ENCODE assay signal across 34 cellular contexts in the genomic region with DNA sequence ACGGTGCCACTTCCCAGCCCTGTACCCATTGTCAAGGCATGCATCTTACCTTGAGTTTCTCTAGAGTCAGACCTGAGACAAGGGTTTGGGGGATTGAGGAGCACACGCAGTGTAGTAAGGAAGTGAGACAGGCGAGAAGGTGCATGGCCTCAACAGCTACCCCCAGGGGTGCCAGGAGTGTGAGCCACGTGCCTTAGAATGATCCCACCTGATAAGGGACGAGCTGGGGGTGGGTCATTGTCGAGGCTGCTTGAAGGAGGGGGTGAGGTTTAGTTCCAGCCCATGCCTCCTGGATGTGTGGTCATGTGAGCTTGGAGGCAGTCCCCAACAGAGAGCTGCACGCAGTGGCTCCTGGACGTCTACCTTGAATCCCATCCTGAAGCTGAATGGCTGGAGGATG.
"Had no signal": no experiment of that assay in that cellular context is flagged by ENCODE, and none has a peak within 500 bp of the region (broad histone marks: within the 10 kb centered on the region; RNA-seq: fewer than 3 reads in every experiment).

No MANE protein-coding gene starts in this region.

- H3K27ac Mint-ChIP-seq: activated B cell treated with CpG ODN at 0.5 μM for 24 hours; activated CD4-positive, alpha-beta memory T cell treated with anti-CD3 and anti-CD28 coated beads, Interleukin-2, amount 10 ng/mL, durations not matched to agents 7 days and 5 days; activated CD4-positive, alpha-beta T cell treated with anti-CD3 and anti-CD28 coated beads, Interleukin-2, amount 10 ng/mL, durations not matched to agents 7 days and 5 days; activated CD8-positive, alpha-beta memory T cell treated with anti-CD3 and anti-CD28 coated beads, Interleukin-2, amount 10 ng/mL, durations not matched to agents 7 days and 5 days; activated naive CD4-positive, alpha-beta T cell treated with anti-CD3 and anti-CD28 coated beads, Interleukin-2, amount 10 ng/mL, durations not matched to agents 7 days and 5 days; activated naive CD4-positive, alpha-beta T cell treated with anti-CD3 and anti-CD28 coated beads, Interleukin-2, amount 50 U/mL, for 24 hours; activated naive CD8-positive, alpha-beta T cell; activated naive CD8-positive, alpha-beta T cell treated with anti-CD3 and anti-CD28 coated beads, Interleukin-2, amount 50 U/mL, for 24 hours; activated T-cell treated with anti-CD3 and anti-CD28 coated beads, Interleukin-2, amount 50 U/mL, for 24 hours; activated T-helper 2 cell treated with anti-CD3 and anti-CD28 coated beads, Interferon-gamma antibody, Interleukin-2, Interleukin-4, amounts not matched to agents 10 μg/mL and 5 μg/mL and 100 μg/mL, durations not matched to agents 14 hours and 24 hours and 36 hours; brain; T-cell; T-helper 2 cell treated with Interferon-gamma antibody and Interleukin-4, amounts not matched to agents 5 μg/mL and 100 μg/mL, for 36 hours had no signal

- H3K4me1 Mint-ChIP-seq: brain had no signal

- H3K27me3 ChIP-seq: ascending aorta, cardiac muscle cell had no signal

- H3K9me3 ChIP-seq: ascending aorta had no signal

- H3K27ac ChIP-seq: ascending aorta, cardiac muscle cell, VCaP had no signal

- ATAC-seq: activated CD8-positive, alpha-beta memory T cell treated with anti-CD3 and anti-CD28 coated beads, Interleukin-2, amount 10 ng/mL, durations not matched to agents 7 days and 5 days; activated CD8-positive, alpha-beta T cell treated with anti-CD3 and anti-CD28 coated beads, Interleukin-2, amount 10 ng/mL, durations not matched to agents 7 days and 5 days; activated naive CD8-positive, alpha-beta T cell treated with anti-CD3 and anti-CD28 coated beads, Interleukin-2, amount 50 U/mL, for 24 hours; T-cell had no signal

- H3K4me1 ChIP-seq: ascending aorta had no signal

- H3K36me3 ChIP-seq: ascending aorta, cardiac muscle cell had no signal

- H3K9me3 Mint-ChIP-seq: activated B cell treated with CpG ODN at 0.5 μM for 24 hours; activated naive CD4-positive, alpha-beta T cell treated with anti-CD3 and anti-CD28 coated beads, Interleukin-2, amount 10 ng/mL, durations not matched to agents 7 days and 5 days; activated naive CD4-positive, alpha-beta T cell treated with anti-CD3 and anti-CD28 coated beads, Interleukin-2, amount 50 U/mL, for 24 hours; activated naive CD8-positive, alpha-beta T cell treated with anti-CD3 and anti-CD28 coated beads, Interleukin-2, amount 50 U/mL, for 24 hours; activated T-cell treated with anti-CD3 and anti-CD28 coated beads, Interleukin-2, amount 50 U/mL, for 24 hours; activated T-helper 2 cell treated with anti-CD3 and anti-CD28 coated beads, Interferon-gamma antibody, Interleukin-2, Interleukin-4, amounts not matched to agents 10 μg/mL and 5 μg/mL and 100 μg/mL, durations not matched to agents 14 hours and 24 hours and 36 hours; brain; central memory CD8-positive, alpha-beta T cell; T-cell; T-helper 2 cell treated with Interferon-gamma antibody and Interleukin-4, amounts not matched to agents 5 μg/mL and 100 μg/mL, for 36 hours had no signal

- DNase-seq: activated B cell treated with CpG ODN at 0.5 μM for 24 hours; activated CD4-positive, alpha-beta memory T cell treated with anti-CD3 and anti-CD28 coated beads, Interleukin-2, amount 10 ng/mL, durations not matched to agents 7 days and 5 days; activated CD4-positive, alpha-beta T cell treated with anti-CD3 and anti-CD28 coated beads for 48 hours; activated CD4-positive, alpha-beta T cell treated with anti-CD3 and anti-CD28 coated beads, Interleukin-2, amount 10 ng/mL, durations not matched to agents 7 days and 5 days; activated CD4-positive, alpha-beta T cell treated with anti-CD3 and anti-CD28 coated beads, Interleukin-2, amount 50 U/mL, for 48 hours; activated CD4-positive, CD25-positive, alpha-beta regulatory T cell treated with anti-CD3 and anti-CD28 coated beads, Interleukin-2, amount 50 U/mL, for 72 hours; activated CD8-positive, alpha-beta memory T cell treated with anti-CD3 and anti-CD28 coated beads for 24 hours; activated CD8-positive, alpha-beta memory T cell treated with anti-CD3 and anti-CD28 coated beads, Interleukin-2, amount 10 ng/mL, durations not matched to agents 7 days and 5 days; activated CD8-positive, alpha-beta memory T cell treated with anti-CD3 and anti-CD28 coated beads, Interleukin-2, amount 50 U/mL, for 48 hours; activated CD8-positive, alpha-beta T cell treated with anti-CD3 and anti-CD28 coated beads, Interleukin-2, amount 10 ng/mL, durations not matched to agents 7 days and 5 days; activated effector memory CD4-positive, alpha-beta T cell treated with Interleukin-2 at 50 U/mL for 16 hours; activated gamma-delta T cell; activated naive CD4-positive, alpha-beta T cell treated with anti-CD3 and anti-CD28 coated beads, Interleukin-2, amount 10 ng/mL, durations not matched to agents 7 days and 5 days; activated naive CD4-positive, alpha-beta T cell treated with Interleukin-2 at 50 U/mL for 16 hours; activated naive CD8-positive, alpha-beta T cell treated with anti-CD3 and anti-CD28 coated beads, Interleukin-2, amount 10 ng/mL, durations not matched to agents 7 days and 5 days; activated naive CD8-positive, alpha-beta T cell treated with anti-CD3 and anti-CD28 coated beads, Interleukin-2, amount 50 U/mL, for 24 hours; activated T-cell treated with anti-CD3 and anti-CD28 coated beads, Interleukin-2, amount 50 U/mL, for 24 hours; activated T-cell treated with anti-CD3 and anti-CD28 coated beads, Interleukin-2, amount 50 U/mL, for 48 hours; amygdala; anterior cingulate cortex; caudate nucleus; cerebellar nuclear complex; T-cell; T-helper 2 cell; T-helper 9 cell had no signal

- H3K4me3 Mint-ChIP-seq: activated B cell treated with CpG ODN at 0.5 μM for 24 hours; activated CD4-positive, alpha-beta memory T cell treated with anti-CD3 and anti-CD28 coated beads, Interleukin-2, amount 10 ng/mL, durations not matched to agents 7 days and 5 days; activated CD4-positive, alpha-beta T cell treated with anti-CD3 and anti-CD28 coated beads, Interleukin-2, amount 10 ng/mL, durations not matched to agents 7 days and 5 days; activated CD8-positive, alpha-beta memory T cell treated with anti-CD3 and anti-CD28 coated beads, Interleukin-2, amount 10 ng/mL, durations not matched to agents 7 days and 5 days; activated CD8-positive, alpha-beta T cell treated with anti-CD3 and anti-CD28 coated beads, Interleukin-2, amount 10 ng/mL, durations not matched to agents 7 days and 5 days; activated naive CD4-positive, alpha-beta T cell treated with anti-CD3 and anti-CD28 coated beads, Interleukin-2, amount 10 ng/mL, durations not matched to agents 7 days and 5 days; activated naive CD4-positive, alpha-beta T cell treated with anti-CD3 and anti-CD28 coated beads, Interleukin-2, amount 50 U/mL, for 24 hours; activated naive CD8-positive, alpha-beta T cell; activated naive CD8-positive, alpha-beta T cell treated with anti-CD3 and anti-CD28 coated beads, Interleukin-2, amount 50 U/mL, for 24 hours; activated T-cell treated with anti-CD3 and anti-CD28 coated beads, Interleukin-2, amount 50 U/mL, for 24 hours; brain; central memory CD8-positive, alpha-beta T cell; T-cell; T-helper 2 cell treated with Interferon-gamma antibody and Interleukin-4, amounts not matched to agents 5 μg/mL and 100 μg/mL, for 36 hours had no signal

- H3K4me3 ChIP-seq: ascending aorta, cardiac muscle cell had no signal

- H3K36me3 Mint-ChIP-seq: activated naive CD4-positive, alpha-beta T cell treated with anti-CD3 and anti-CD28 coated beads, Interleukin-2, amount 10 ng/mL, durations not matched to agents 7 days and 5 days; activated naive CD4-positive, alpha-beta T cell treated with anti-CD3 and anti-CD28 coated beads, Interleukin-2, amount 50 U/mL, for 24 hours; activated naive CD8-positive, alpha-beta T cell; brain; T-cell had no signal

- H3K27me3 Mint-ChIP-seq: activated CD4-positive, alpha-beta memory T cell treated with anti-CD3 and anti-CD28 coated beads, Interleukin-2, amount 10 ng/mL, durations not matched to agents 7 days and 5 days; activated CD4-positive, alpha-beta T cell treated with anti-CD3 and anti-CD28 coated beads, Interleukin-2, amount 10 ng/mL, durations not matched to agents 7 days and 5 days; activated naive CD4-positive, alpha-beta T cell treated with anti-CD3 and anti-CD28 coated beads, Interleukin-2, amount 10 ng/mL, durations not matched to agents 7 days and 5 days; activated naive CD4-positive, alpha-beta T cell treated with anti-CD3 and anti-CD28 coated beads, Interleukin-2, amount 50 U/mL, for 24 hours; activated naive CD8-positive, alpha-beta T cell; activated naive CD8-positive, alpha-beta T cell treated with anti-CD3 and anti-CD28 coated beads, Interleukin-2, amount 50 U/mL, for 24 hours had no signal
